10 cellular contexts compared by ENCODE assay signal in genomic region chr6:21157186-21157929, GRCh38.
A peak's percentile ranks its signal among the peaks of the same experiment; 100 is the strongest.
DNase-seq lines count a peak whose midpoint lies in the region; ATAC-seq and TF ChIP-seq lines count a peak whose summit lies in the region.
"Had no signal": no experiment of that assay in that cellular context is flagged by ENCODE, and none has a peak within 500 bp of the region (broad histone marks: within the 10 kb centered on the region; RNA-seq: fewer than 3 reads in every experiment).

No MANE protein-coding gene starts in this region.

- no peak overlapping the region for H3K27ac ChIP-seq in heart left ventricle
- H3K27ac ChIP-seq: spleen had no signal

- no peaks in the 10 kb centered on the region for H3K36me3 ChIP-seq in adipocyte (ENCODE audit: control insufficient read depth, insufficient read depth, low read length, severe bottlenecking)
- H3K36me3 ChIP-seq in heart left ventricle: no peaks in the 10 kb centered on the region
- H3K36me3 ChIP-seq: spleen had no signal

- intact Hi-C loops in heart left ventricle (cut with DNase I): no loop called here

- H3K9me3 ChIP-seq in adipocyte (ENCODE audit: control insufficient read depth, low read length): no peaks in the 10 kb centered on the region
- H3K9me3 ChIP-seq in heart left ventricle: no peaks in the 10 kb centered on the region
- H3K9me3 ChIP-seq: spleen had no signal

- DNase-seq in adipocyte (ENCODE audit: low read depth): peak; percentile 36
- DNase-seq in heart left ventricle: no peak
- DNase-seq in HPDE6-E6E7 (ENCODE audit: extremely low spot score): no peak
- no peak for DNase-seq in NCI-H1105 treated with DMSO at 0.1 percent for 48 hours (lab: John Stamatoyannopoulos, UW)
- DNase-seq in NCI-H2081 treated with DMSO at 0.1 percent for 48 hours (lab: John Stamatoyannopoulos, UW): no peak
- DNase-seq: DMS 273 treated with DMSO at 0.1 percent for 48 hours, spleen had no signal

- ATAC-seq in GM18517 (IDR thresholded peaks at IDR 0.05; ENCODE audit: unreplicated experiment) (peak; percentile 85), GM21381 (IDR thresholded peaks at IDR 0.05; ENCODE audit: unreplicated experiment) (peak; percentile 66), HG03045 (IDR thresholded peaks at IDR 0.05; ENCODE audit: unreplicated experiment) (peak; percentile 85), heart left ventricle (no peak)

- H3K4me1 ChIP-seq in adipocyte (ENCODE audit: control insufficient read depth, insufficient read depth, low read length): no peaks in the 10 kb centered on the region
- peaks cover 0 to 7% (median 0%) of the 10 kb centered on the region in 12 donors for H3K4me1 ChIP-seq in heart left ventricle
- H3K4me1 ChIP-seq: spleen had no signal

- TF ChIP-seq CTCF in heart left ventricle (IDR thresholded peaks at IDR 0.05): no peak

- H3K4me3 ChIP-seq in adipocyte (ENCODE audit: low read length) (no peak overlapping the region), heart left ventricle (no peak overlapping the region)
- H3K4me3 ChIP-seq: spleen had no signal

- 67 to 75% (median 74%) methylated on average over 4 of the region's 4 CpGs for WGBS in heart left ventricle, 4 donors

- no peak for TF ChIP-seq POLR2A in heart left ventricle (IDR thresholded peaks at IDR 0.05)

- H3K9ac ChIP-seq in adipocyte (ENCODE audit: low read length): no peak overlapping the region

- H3K27me3 ChIP-seq in adipocyte (replicated peaks; ENCODE audit: control insufficient read depth, insufficient read depth, low read length) (no peaks in the 10 kb centered on the region), heart left ventricle (no peaks in the 10 kb centered on the region)
- H3K27me3 ChIP-seq: spleen had no signal

Comparison
In these comparisons a context has a peak if more than half of its experiments do, and no peak if none do; other contexts are left out.
1. ATAC-seq: peak in GM18517 (single experiment), GM21381 (single experiment) and HG03045 (single experiment); none in heart left ventricle (0 of 4).